In the genomic region with DNA sequence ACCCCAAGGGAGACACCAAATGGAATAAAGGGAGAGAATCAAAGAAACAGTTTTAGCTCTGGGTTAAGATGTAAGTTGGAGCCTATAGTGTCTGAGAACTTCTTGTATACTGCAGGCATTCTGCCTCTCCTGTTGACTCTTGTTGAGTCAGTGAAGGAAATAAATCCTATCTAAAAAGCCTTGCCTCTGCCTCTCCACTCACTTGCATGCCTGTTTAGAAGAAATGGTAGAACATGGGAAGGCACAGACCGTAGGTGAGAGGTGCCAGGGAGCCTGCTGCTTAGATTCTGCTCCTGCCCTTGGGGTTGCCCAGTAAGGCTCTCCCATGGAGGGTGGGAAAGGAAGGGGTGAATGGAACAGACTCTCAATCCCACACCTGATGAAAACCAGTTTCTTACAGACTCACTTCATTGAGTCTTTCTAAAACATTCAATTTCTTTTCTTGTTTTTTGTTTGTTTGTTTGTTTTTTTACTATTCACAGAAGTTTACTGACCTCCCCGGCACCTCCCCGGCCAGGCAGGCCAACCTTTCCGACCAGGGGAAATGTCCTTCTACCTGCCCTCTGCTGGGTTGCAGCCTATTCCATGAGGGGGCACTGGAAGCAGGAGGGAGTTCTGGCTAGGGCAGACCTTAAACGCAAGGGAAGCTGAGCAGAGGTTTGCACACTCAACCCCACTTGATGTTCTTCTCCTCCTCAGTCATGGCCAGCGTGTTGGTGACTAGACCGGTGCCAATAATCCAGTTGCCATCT, we compare ENCODE assay signal across 26 cellular contexts.
"Had no signal": no experiment of that assay in that cellular context is flagged by ENCODE, and none has a peak within 500 bp of the region (broad histone marks: within the 10 kb centered on the region; RNA-seq: fewer than 3 reads in every experiment).

No MANE protein-coding gene starts in this region.

- H3K4me1 ChIP-seq: esophagus squamous epithelium, gastrocnemius medialis, heart right ventricle, left lung, lower lobe of right lung had no signal

- FAIRE-seq: colon, islet of Langerhans, keratinocyte had no signal

- H3K27ac ChIP-seq: coronary artery, dorsolateral prefrontal cortex, epithelial cell of prostate, esophagus squamous epithelium, gastrocnemius medialis, heart right ventricle, left lung, lower lobe of right lung had no signal

- ATAC-seq: esophagus mucosa, gastrocnemius medialis, heart right ventricle, left cardiac atrium, left lung, left ventricle myocardium superior, lower lobe of right lung, mucosa of descending colon had no signal

- H3K36me3 ChIP-seq: esophagus squamous epithelium, gastrocnemius medialis, heart right ventricle, left lung, lower lobe of right lung had no signal

- H3K4me3 ChIP-seq: coronary artery, dorsolateral prefrontal cortex, esophagus squamous epithelium, gastrocnemius medialis, heart right ventricle, left lung, lower lobe of right lung, mucosa of descending colon had no signal

- H3K4me1 Mint-ChIP-seq: mesothelial cell of epicardium had no signal

- H3K9me3 ChIP-seq: esophagus squamous epithelium, gastrocnemius medialis, heart right ventricle, lower lobe of right lung had no signal

- DNase-seq: dermis blood vessel endothelial cell; dorsolateral prefrontal cortex; effector CD4-positive, alpha-beta T cell; effector memory CD4-positive, alpha-beta T cell; erythroblast; esophagus squamous epithelium; foreskin fibroblast; foreskin melanocyte; gastrocnemius medialis; glutamatergic neuron; head of caudate nucleus; heart right ventricle; hippocampal formation; left cardiac atrium; left lung; left ventricle myocardium superior; lower lobe of right lung; mesenchymal stem cell; mucosa of descending colon had no signal

- H3K4me3 Mint-ChIP-seq: mesothelial cell of epicardium had no signal

- H3K27ac Mint-ChIP-seq: mesothelial cell of epicardium had no signal

- H3K27me3 ChIP-seq: esophagus squamous epithelium, gastrocnemius medialis, left lung had no signal
